ENCODE assay signal across 11 cellular contexts in the genomic region with DNA sequence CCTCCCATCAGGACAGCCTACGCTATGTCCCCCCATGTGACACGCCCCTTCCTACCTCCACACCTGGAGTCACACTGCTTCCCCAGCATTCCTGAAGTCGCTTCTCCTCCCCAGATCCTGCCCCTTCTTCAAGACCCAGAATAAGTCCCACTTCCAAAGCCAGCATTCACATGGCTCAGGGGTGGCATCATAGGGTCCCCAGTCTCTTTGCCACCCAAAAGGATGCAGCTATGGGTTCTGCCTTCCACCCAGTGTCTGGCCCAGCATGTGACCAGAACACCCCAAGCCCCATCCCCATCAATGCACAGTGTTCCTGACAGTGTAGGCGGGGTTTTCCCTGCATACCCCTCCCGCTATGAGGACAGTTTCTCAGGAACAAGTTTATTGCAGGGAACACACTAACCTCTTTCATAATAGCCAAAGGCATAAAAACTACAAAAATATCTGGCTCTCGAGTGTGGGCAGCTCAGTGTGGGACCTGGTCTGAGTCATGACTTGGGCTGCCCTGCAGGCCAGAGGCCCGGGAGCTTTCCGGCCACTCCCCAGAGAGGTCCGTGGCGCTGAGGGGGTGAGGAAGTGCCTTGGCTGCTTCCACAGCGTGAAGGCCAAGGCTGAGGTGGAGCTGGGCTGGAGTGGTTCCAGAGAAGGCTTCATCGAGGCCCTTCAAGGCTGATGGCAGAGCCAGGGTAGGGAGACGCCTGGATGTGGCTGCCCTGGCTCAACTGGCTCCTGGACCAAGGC. TPM values are rescaled to one million over a fixed set of nuclear protein-coding genes. Genes with fewer than 3 reads are reported as not detected.
DNase-seq lines count a peak whose midpoint lies in the region; ATAC-seq and TF ChIP-seq lines count a peak whose summit lies in the region.
"Had no signal": no experiment of that assay in that cellular context is flagged by ENCODE, and none has a peak within 500 bp of the region (broad histone marks: within the 10 kb centered on the region; RNA-seq: fewer than 3 reads in every experiment).

No MANE protein-coding gene starts in this region.

- no peak for TF ChIP-seq EP300 in ovary (IDR thresholded peaks at IDR 0.05)

- CTCF ChIA-PET in CD8-positive, alpha-beta memory T cell (lab: Charles Lee) = no interaction called here

- no peak overlapping the region for H3K4me3 Mint-ChIP-seq in CD8-positive, alpha-beta memory T cell
- H3K4me3 Mint-ChIP-seq: activated naive CD8-positive, alpha-beta T cell had no signal

- in situ Hi-C loops in SK-MEL-5 (cut with HindIII; ENCODE audit: low pct_unique_long_range_greater_than_20kb, low sequenced_read_pairs) = no loop called here

- no peak overlapping the region for H3K27ac Mint-ChIP-seq in CD8-positive, alpha-beta memory T cell
- H3K27ac Mint-ChIP-seq: activated naive CD8-positive, alpha-beta T cell had no signal

- intact Hi-C loops in ovary (cut with DNase I) = no loop called here

- peak overlapping the region in 1 of 2 donors; percentile 63 for H3K27ac ChIP-seq in ovary
- H3K27ac ChIP-seq in CD8-positive, alpha-beta memory T cell (ENCODE audit: low read depth, low read length) = no peak overlapping the region

- 23 to 28% (median 26%) methylated on average over 11 to 13 of the region's 13 CpGs for WGBS in ovary, 3 donors

- POLR2A ChIA-PET in CD8-positive, alpha-beta memory T cell (lab: Charles Lee) = no interaction called here

- no peak overlapping the region for H3K4me3 ChIP-seq in fibroblast of the aortic adventitia (ENCODE audit: low read depth, low read length)
- no peak overlapping the region for H3K4me3 ChIP-seq in ovary
- no peak overlapping the region for H3K4me3 ChIP-seq in CD8-positive, alpha-beta memory T cell (ENCODE audit: low read length)

- H3K9me3 Mint-ChIP-seq in CD8-positive, alpha-beta memory T cell = no peaks in the 10 kb centered on the region

- no peaks in the 10 kb centered on the region for H3K36me3 Mint-ChIP-seq in CD8-positive, alpha-beta memory T cell
- H3K36me3 Mint-ChIP-seq: activated naive CD8-positive, alpha-beta T cell had no signal

- peaks cover 39% of the 10 kb centered on the region for H3K4me1 ChIP-seq in ovary (ENCODE audit: insufficient read depth)
- no peaks in the 10 kb centered on the region for H3K4me1 ChIP-seq in CD8-positive, alpha-beta memory T cell (ENCODE audit: insufficient read depth, low read length)

- ATAC-seq in GM19023 (IDR thresholded peaks at IDR 0.05; ENCODE audit: unreplicated experiment) = no peak

- TF ChIP-seq POLR2A in ovary (IDR thresholded peaks at IDR 0.05) = no peak

- no peaks in the 10 kb centered on the region for H3K36me3 ChIP-seq in ovary
- no peaks in the 10 kb centered on the region for H3K36me3 ChIP-seq in CD8-positive, alpha-beta memory T cell (ENCODE audit: insufficient read depth, low read length)

- peaks cover 2 to 17% of the 10 kb centered on the region in 2 donors for H3K27me3 Mint-ChIP-seq in CD8-positive, alpha-beta memory T cell
- H3K27me3 Mint-ChIP-seq: activated naive CD8-positive, alpha-beta T cell had no signal

- DNase-seq in AG20443 (ENCODE audit: low spot score) = peak; percentile 96
- peak; percentile 47 for DNase-seq in SK-MEL-5 (ENCODE audit: low read depth, low spot score)
- peak; percentile 99 for DNase-seq in fibroblast of the aortic adventitia (ENCODE audit: low read depth)
- DNase-seq in ovary = peak; percentile 89 to 96 (median 94)
- DNase-seq in cortex of kidney (lab: John Stamatoyannopoulos, UW) = no peak
- DNase-seq in CD8-positive, alpha-beta memory T cell = no peak
- DNase-seq in SHP77 treated with DMSO at 0.1 percent for 48 hours (lab: John Stamatoyannopoulos, UW) = no peak
- DNase-seq: DMS 273 treated with DMSO at 0.1 percent for 48 hours had no signal

- TF ChIP-seq CTCF in fibroblast of the aortic adventitia (IDR thresholded peaks at IDR 0.05; ENCODE audit: insufficient read depth, low read length) (no peak), ovary (IDR thresholded peaks at IDR 0.05) (no peak)

- no peaks in the 10 kb centered on the region for H3K4me1 Mint-ChIP-seq in CD8-positive, alpha-beta memory T cell

- H3K9me3 ChIP-seq in ovary = no peaks in the 10 kb centered on the region
- H3K9me3 ChIP-seq in CD8-positive, alpha-beta memory T cell (ENCODE audit: low read length) = no peaks in the 10 kb centered on the region

- no peaks in the 10 kb centered on the region for H3K27me3 ChIP-seq in ovary
- no peaks in the 10 kb centered on the region for H3K27me3 ChIP-seq in CD8-positive, alpha-beta memory T cell (ENCODE audit: insufficient read depth, low read length, poor library complexity, severe bottlenecking)

RNA-seq across cellular contexts. Expression of gene ISLR, which starts 5.8 kb away (rescaled TPM):
- total RNA-seq in SK-MEL-5 (2014; rRNA removed; shearing (Covaris generic)) = not detected in 2 replicates
- polyA plus RNA-seq in SK-MEL-5 (2015; cell fraction: cytosol; rRNA removed) = not detected in 2 replicates
- not detected in 2 replicates for polyA plus RNA-seq in SK-MEL-5 (2015; cell fraction: nucleus; rRNA removed)
- total RNA-seq in fibroblast of the aortic adventitia (ENCODE audit: low replicate concordance) (163 and 243 TPM in 2 replicates), ovary (100 to 1,000 TPM; 108 to 314 (median 156) TPM)
- 100 to 1,000 TPM in 1 of 2 donors, 10 to 100 TPM in 1; 82.4 to 150 TPM for polyA plus RNA-seq in ovary
- not detected for total RNA-seq in CD8-positive, alpha-beta memory T cell
- polyA plus RNA-seq in CD8-positive, alpha-beta memory T cell = not detected
- total RNA-seq: mononuclear cell had no signal

RNA-seq across cellular contexts. Expression of gene STRA6, which starts 23.3 kb away (rescaled TPM):
- not detected in 2 replicates for total RNA-seq in SK-MEL-5 (2014; rRNA removed; shearing (Covaris generic))
- not detected in 2 replicates for polyA plus RNA-seq in SK-MEL-5 (2015; cell fraction: cytosol; rRNA removed)
- not detected in 2 replicates for polyA plus RNA-seq in SK-MEL-5 (2015; cell fraction: nucleus; rRNA removed)
- 0.18 and 0.25 TPM in 2 replicates for total RNA-seq in fibroblast of the aortic adventitia (ENCODE audit: low replicate concordance)
- total RNA-seq in ovary = 1 to 10 TPM in 3 of 7 donors, under 1 TPM in 4; 0.20 to 2.8 (median 0.87) TPM
- polyA plus RNA-seq in ovary = under 1 TPM; 0.47 to 0.64 TPM
- total RNA-seq in CD8-positive, alpha-beta memory T cell = not detected
- not detected for polyA plus RNA-seq in CD8-positive, alpha-beta memory T cell
- total RNA-seq: mononuclear cell had no signal

RNA-seq across cellular contexts. Expression of gene ISLR2, which starts 48.9 kb away (rescaled TPM):
- not detected in 2 replicates for total RNA-seq in SK-MEL-5 (2014; rRNA removed; shearing (Covaris generic))
- polyA plus RNA-seq in SK-MEL-5 (2015; cell fraction: cytosol; rRNA removed) = 0.07 TPM in 1 of 2 replicates, not detected in the other
- polyA plus RNA-seq in SK-MEL-5 (2015; cell fraction: nucleus; rRNA removed) = not detected in 2 replicates
- 0.36 and 0.90 TPM in 2 replicates for total RNA-seq in fibroblast of the aortic adventitia (ENCODE audit: low replicate concordance)
- 1 to 10 TPM in 2 of 7 donors, under 1 TPM in 4, not detected in 1; 0.11 to 1.1 (median 0.57) TPM for total RNA-seq in ovary
- polyA plus RNA-seq in ovary = under 1 TPM; 0.27 to 0.43 TPM
- not detected for total RNA-seq in CD8-positive, alpha-beta memory T cell
- polyA plus RNA-seq in CD8-positive, alpha-beta memory T cell = not detected
- total RNA-seq: mononuclear cell had no signal

RNA-seq across cellular contexts. Expression of gene CCDC33, which starts 56.9 kb away (rescaled TPM):
- not detected in 2 replicates for total RNA-seq in SK-MEL-5 (2014; rRNA removed; shearing (Covaris generic))
- polyA plus RNA-seq in SK-MEL-5 (2015; cell fraction: cytosol; rRNA removed) = not detected in 2 replicates
- not detected in 2 replicates for polyA plus RNA-seq in SK-MEL-5 (2015; cell fraction: nucleus; rRNA removed)
- 0.09 TPM in 1 of 2 replicates, not detected in the other for total RNA-seq in fibroblast of the aortic adventitia (ENCODE audit: low replicate concordance)
- total RNA-seq in ovary = 10 to 100 TPM in 1 of 7 donors, 1 to 10 TPM in 3, under 1 TPM in 1, not detected in 2; 0.74 to 24.7 (median 2.7) TPM
- polyA plus RNA-seq in ovary = under 1 TPM in 1 of 2 donors, not detected in 1; 0.10 TPM
- total RNA-seq in CD8-positive, alpha-beta memory T cell = not detected
- not detected for polyA plus RNA-seq in CD8-positive, alpha-beta memory T cell
- total RNA-seq: mononuclear cell had no signal

Comparison
In these comparisons a context has a peak if more than half of its experiments do, and no peak if none do; other contexts are left out.
1. DNase-seq: peak in AG20443 (single experiment), SK-MEL-5 (single experiment), fibroblast of the aortic adventitia (single experiment) and ovary (5 of 5); none in cortex of kidney (single experiment), CD8-positive, alpha-beta memory T cell (0 of 5) and SHP77 treated with DMSO at 0.1 percent for 48 hours (single experiment).
2. RNA of gene ISLR, which starts 5.8 kb away (total RNA-seq): 163 to 243 TPM in fibroblast of the aortic adventitia and 108 to 314 TPM in ovary; not detected in CD8-positive, alpha-beta memory T cell and not detected in SK-MEL-5; every median in the first group is over 100 times any median in the second.